ENCODE assay signal across 8 cellular contexts in the genomic region with DNA sequence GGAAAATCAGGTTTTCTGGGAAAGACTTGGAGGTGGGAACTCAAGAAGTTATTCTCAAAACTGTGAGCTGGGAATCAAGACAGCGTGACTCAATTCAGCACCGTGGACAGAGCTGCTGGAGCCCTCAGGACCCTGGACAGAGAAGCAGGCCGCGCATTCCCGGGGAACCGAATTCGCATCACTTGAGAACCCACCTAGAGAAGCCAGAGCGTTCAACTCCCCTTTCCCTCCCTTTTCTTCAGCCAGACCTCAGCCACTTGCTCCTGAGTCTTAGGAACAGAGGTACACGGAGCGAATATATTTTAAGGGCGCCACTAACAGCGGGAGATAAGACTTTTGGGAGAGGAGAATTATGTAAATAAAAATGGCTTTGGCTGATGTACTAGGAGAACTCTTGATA. TPM values are rescaled to one million over a fixed set of nuclear protein-coding genes. Genes with fewer than 3 reads are reported as not detected.
DNase-seq lines count a peak whose midpoint lies in the region; ATAC-seq and TF ChIP-seq lines count a peak whose summit lies in the region.

No MANE protein-coding gene starts in this region.

- CTCF ChIA-PET in naive thymus-derived CD4-positive, alpha-beta T cell (lab: Charles Lee) = interaction anchor here (0.6 kb wide), 1 partner anchor 133 kb away, joined by 3 read pairs; no protein-coding TSS in a partner anchor

- H3K4me3 Mint-ChIP-seq in naive thymus-derived CD4-positive, alpha-beta T cell = peak overlapping the region; percentile 51 to 81 (median 73)
- no peak overlapping the region for H3K4me3 Mint-ChIP-seq in stimulated activated effector memory CD8-positive, alpha-beta T cell treated with anti-CD3 and anti-CD28 coated beads, Interleukin-12 subunit alpha, Interleukin-12 subunit beta, amount 100 ng/mL, for 72 hours

- no peak overlapping the region for H3K27ac ChIP-seq in DND-41 (ENCODE audit: low read length)
- no peak overlapping the region for H3K27ac ChIP-seq in naive thymus-derived CD4-positive, alpha-beta T cell (ENCODE audit: low read depth, low read length)

- peaks cover 9% of the 10 kb centered on the region; the same call in 1 of the 2 replicates for H4K20me1 ChIP-seq in DND-41 (ENCODE audit: insufficient read depth, low read length)

- POLR2A ChIA-PET in naive thymus-derived CD4-positive, alpha-beta T cell (lab: Charles Lee) = interaction anchor here (0.6 kb wide), 1 partner anchor 165 kb away, joined by 3 read pairs; no protein-coding TSS in a partner anchor

- intact Hi-C loops in naive thymus-derived CD4-positive, alpha-beta T cell (cut with micrococcal nuclease) = loop anchor here in 1 of 2 donors (1.0 kb wide), 2 partner anchors 24 to 64 kb away; a partner anchor contains a TSS

- no peaks in the 10 kb centered on the region for H3K4me1 ChIP-seq in DND-41 (ENCODE audit: insufficient read depth, low read length)
- H3K4me1 ChIP-seq in naive thymus-derived CD4-positive, alpha-beta T cell (ENCODE audit: control insufficient read depth in 2 of 2, insufficient read depth in 2 of 2, low read length in 2 of 2) = peaks cover 10 to 18% of the 10 kb centered on the region in 2 donors

- ATAC-seq in DND-41 (ENCODE audit: insufficient read depth, low read depth) (peak; percentile 96), HG03025 (IDR thresholded peaks at IDR 0.05; ENCODE audit: low FRiP score, unreplicated experiment) (no peak)
- peak; percentile 97 for ATAC-seq in naive thymus-derived CD4-positive, alpha-beta T cell
- peak; percentile 70 for ATAC-seq in stimulated activated effector memory CD8-positive, alpha-beta T cell treated with anti-CD3 and anti-CD28 coated beads, Interleukin-12 subunit alpha, Interleukin-12 subunit beta, amount 100 ng/mL, for 72 hours

- H3K9me3 Mint-ChIP-seq in naive thymus-derived CD4-positive, alpha-beta T cell = peaks cover 0 to 3% (median 0%) of the 10 kb centered on the region in 11 donors
- H3K9me3 Mint-ChIP-seq in stimulated activated effector memory CD8-positive, alpha-beta T cell treated with anti-CD3 and anti-CD28 coated beads, Interleukin-12 subunit alpha, Interleukin-12 subunit beta, amount 100 ng/mL, for 72 hours = no peaks in the 10 kb centered on the region

- peaks cover 7% of the 10 kb centered on the region for H3K27me3 ChIP-seq in DND-41 (ENCODE audit: insufficient read depth, low read length, poor library complexity)
- peaks cover 10 to 13% of the 10 kb centered on the region in 2 donors for H3K27me3 ChIP-seq in naive thymus-derived CD4-positive, alpha-beta T cell (ENCODE audit: control insufficient read depth in 2 of 2, insufficient read depth in 2 of 2, low read length in 2 of 2)

- H3K4me1 Mint-ChIP-seq in naive thymus-derived CD4-positive, alpha-beta T cell = peaks cover 17 to 31% (median 21%) of the 10 kb centered on the region in 7 donors
- H3K4me1 Mint-ChIP-seq in stimulated activated effector memory CD8-positive, alpha-beta T cell treated with anti-CD3 and anti-CD28 coated beads, Interleukin-12 subunit alpha, Interleukin-12 subunit beta, amount 100 ng/mL, for 72 hours = peaks cover 22% of the 10 kb centered on the region

- no peak overlapping the region for H3K9ac ChIP-seq in DND-41 (ENCODE audit: low read depth, low read length)

- no peaks in the 10 kb centered on the region for H3K36me3 ChIP-seq in DND-41 (ENCODE audit: insufficient read depth, low read length)
- H3K36me3 ChIP-seq in naive thymus-derived CD4-positive, alpha-beta T cell (ENCODE audit: control insufficient read depth in 2 of 3, insufficient read depth in 3 of 3, low read length in 3 of 3) = no peaks in the 10 kb centered on the region

- H3K27ac Mint-ChIP-seq in naive thymus-derived CD4-positive, alpha-beta T cell = peak overlapping the region in 5 of 9 donors; percentile 20 to 77 (median 32)
- H3K27ac Mint-ChIP-seq in stimulated activated effector memory CD8-positive, alpha-beta T cell treated with anti-CD3 and anti-CD28 coated beads, Interleukin-12 subunit alpha, Interleukin-12 subunit beta, amount 100 ng/mL, for 72 hours = no peak overlapping the region

- no peak for TF ChIP-seq CTCF in DND-41 (IDR thresholded peaks at IDR 0.05; ENCODE audit: borderline replicate concordance, extremely low read depth, low read length, poor library complexity, severe bottlenecking)

- no peak overlapping the region for H2AFZ ChIP-seq in DND-41 (ENCODE audit: low read depth, low read length)

- no peak overlapping the region for H3K4me3 ChIP-seq in DND-41 (ENCODE audit: low read depth in 1 of 2, low read length in 2 of 2)
- peak overlapping the region; percentile 11 for H3K4me3 ChIP-seq in naive thymus-derived CD4-positive, alpha-beta T cell (ENCODE audit: low read length)

- H3K36me3 Mint-ChIP-seq in naive thymus-derived CD4-positive, alpha-beta T cell = no peaks in the 10 kb centered on the region
- no peaks in the 10 kb centered on the region for H3K36me3 Mint-ChIP-seq in stimulated activated effector memory CD8-positive, alpha-beta T cell treated with anti-CD3 and anti-CD28 coated beads, Interleukin-12 subunit alpha, Interleukin-12 subunit beta, amount 100 ng/mL, for 72 hours

- no peaks in the 10 kb centered on the region for H3K79me2 ChIP-seq in DND-41 (ENCODE audit: insufficient read depth, low read length)

- H3K27me3 Mint-ChIP-seq in naive thymus-derived CD4-positive, alpha-beta T cell = peaks cover 36 to 78% (median 51%) of the 10 kb centered on the region in 5 donors

- H3K4me2 ChIP-seq in DND-41 (ENCODE audit: insufficient read depth, low read length) = no peak overlapping the region

- H3K9me3 ChIP-seq in DND-41 (ENCODE audit: insufficient read depth, low read length, severe bottlenecking) = no peaks in the 10 kb centered on the region
- H3K9me3 ChIP-seq in naive thymus-derived CD4-positive, alpha-beta T cell (ENCODE audit: control insufficient read depth in 2 of 3, low read length in 3 of 3) = no peaks in the 10 kb centered on the region

- DNase-seq in DND-41 (peak; percentile 81), NCI-H460 (ENCODE audit: extremely low read depth, low read depth) (peak; percentile 48), activated T-cell treated with anti-CD3 and anti-CD28 coated beads for 1 hour (ENCODE audit: low read depth) (peak; percentile 76), fibroblast of gingiva (ENCODE audit: low read depth) (peak; percentile 51), NCI-H82 (lab: John Stamatoyannopoulos, UW) (no peak)
- DNase-seq in naive thymus-derived CD4-positive, alpha-beta T cell = peak; percentile 63 to 90 (median 75)
- DNase-seq in stimulated activated effector memory CD8-positive, alpha-beta T cell treated with anti-CD3 and anti-CD28 coated beads, Interleukin-12 subunit alpha, Interleukin-12 subunit beta, amount 100 ng/mL, for 72 hours (ENCODE audit: low spot score in 2 of 2) = peak; percentile 62 to 85

RNA-seq across cellular contexts. Expression of a gene that starts 2.0 kb away (rescaled TPM):
- not detected in 2 replicates for total RNA-seq in NCI-H460 (2014; rRNA removed; shearing (Covaris generic))
- not detected in 2 replicates for polyA plus RNA-seq in NCI-H460 (2014; cell fraction: nucleus; rRNA removed)
- not detected for total RNA-seq in naive thymus-derived CD4-positive, alpha-beta T cell
- not detected for polyA plus RNA-seq in naive thymus-derived CD4-positive, alpha-beta T cell

RNA-seq across cellular contexts. Expression of a gene that starts 23.5 kb away (rescaled TPM):
- total RNA-seq in NCI-H460 (2014; rRNA removed; shearing (Covaris generic)) = 20.3 and 24.9 TPM in 2 replicates
- 14.8 and 29.6 TPM in 2 replicates for polyA plus RNA-seq in NCI-H460 (2014; cell fraction: nucleus; rRNA removed)
- 10 to 100 TPM; 28.1 to 58.9 (median 37.7) TPM for total RNA-seq in naive thymus-derived CD4-positive, alpha-beta T cell
- polyA plus RNA-seq in naive thymus-derived CD4-positive, alpha-beta T cell = 10 to 100 TPM; 20.7 to 23.8 TPM

RNA-seq across cellular contexts. Expression of a gene that starts 36.1 kb away (rescaled TPM):
- not detected in 2 replicates for total RNA-seq in NCI-H460 (2014; rRNA removed; shearing (Covaris generic))
- not detected in 2 replicates for polyA plus RNA-seq in NCI-H460 (2014; cell fraction: nucleus; rRNA removed)
- total RNA-seq in naive thymus-derived CD4-positive, alpha-beta T cell = 1 to 10 TPM in 1 of 5 experiments, under 1 TPM in 2, not detected in 2; 0.22 to 6.3 (median 0.51) TPM
- polyA plus RNA-seq in naive thymus-derived CD4-positive, alpha-beta T cell = not detected

RNA-seq across cellular contexts. Expression of a gene that starts 54.7 kb away (rescaled TPM):
- total RNA-seq in NCI-H460 (2014; rRNA removed; shearing (Covaris generic)) = 0.20 TPM in 1 of 2 replicates, not detected in the other
- not detected in 2 replicates for polyA plus RNA-seq in NCI-H460 (2014; cell fraction: nucleus; rRNA removed)
- 1 to 10 TPM in 3 of 5 experiments, under 1 TPM in 1, not detected in 1; 0.59 to 1.5 (median 1.2) TPM for total RNA-seq in naive thymus-derived CD4-positive, alpha-beta T cell
- 1 to 10 TPM in 1 of 2 donors, not detected in 1; 1.1 TPM for polyA plus RNA-seq in naive thymus-derived CD4-positive, alpha-beta T cell
